1 cellular context compared by ENCODE assay signal in genomic region chr5:10553476-10553875, GRCh38.
TF ChIP-seq lines count a peak whose summit lies in the region.

No MANE protein-coding gene starts in this region.

TF ChIP-seq in A549, 52 proteins besides CTCF, POLR2A, EP300 and RAD21 (continued from another document):
- TF ChIP-seq NPAS2 (CRISPR knock-in tag; IDR thresholded peaks at IDR 0.05; ENCODE audit: borderline replicate concordance) (no peak), HOXB13 (CRISPR knock-in tag; IDR thresholded peaks at IDR 0.05; ENCODE audit: low read depth) (no peak), HDAC2 (IDR thresholded peaks at IDR 0.05) (no peak)
